In the genomic region with DNA sequence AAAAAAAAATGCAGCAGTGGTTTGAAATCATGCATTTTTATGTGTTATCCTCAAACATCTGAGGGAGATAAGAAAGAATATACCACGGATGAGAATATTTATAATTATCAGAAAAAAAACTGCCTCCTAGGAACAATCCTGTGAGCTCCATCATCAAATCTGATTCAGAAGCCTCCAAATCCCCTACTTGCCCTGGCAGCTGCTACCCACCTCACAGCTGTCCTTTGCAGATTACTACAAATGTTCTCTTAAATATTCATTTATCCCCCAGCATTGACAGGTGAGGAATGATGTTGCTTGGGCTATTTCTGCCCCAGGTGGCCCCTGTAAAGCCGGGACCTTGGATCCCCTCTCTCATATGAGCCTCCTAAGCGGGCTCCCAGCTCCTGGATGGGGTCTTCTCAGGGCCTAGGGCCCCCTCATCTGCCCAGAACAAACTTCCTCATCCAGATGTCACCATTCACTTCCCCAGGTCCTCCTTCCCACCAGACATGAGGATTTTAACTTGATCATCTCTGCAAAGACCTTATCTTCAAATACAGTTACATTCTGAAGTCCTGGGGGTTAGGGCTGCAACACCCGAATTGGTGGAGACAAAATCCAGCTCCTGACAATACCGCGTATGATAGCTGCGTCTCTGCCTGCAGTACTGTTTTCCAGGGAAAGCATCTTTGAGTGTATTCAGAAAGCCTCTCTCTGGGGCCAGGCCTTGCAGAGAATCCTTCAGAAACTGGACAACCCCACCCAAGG, we compare ENCODE assay signal across 17 cellular contexts.
A peak's percentile ranks its signal among the peaks of the same experiment; 100 is the strongest.
DNase-seq lines count a peak whose midpoint lies in the region; ATAC-seq and TF ChIP-seq lines count a peak whose summit lies in the region.
"Had no signal": no experiment of that assay in that cellular context is flagged by ENCODE, and none has a peak within 500 bp of the region (broad histone marks: within the 10 kb centered on the region; RNA-seq: fewer than 3 reads in every experiment).

No MANE protein-coding gene starts in this region.

- WGBS in SK-N-SH (ENCODE audit: low lambda C conversion rate): 65% methylated on average over 7 of the region's 7 CpGs

- POLR2A ChIA-PET in SK-N-SH (lab: Yijun Ruan, JAX): no interaction called here

- no peaks in the 10 kb centered on the region for H3F3A ChIP-seq in SK-N-SH (replicated peaks; ENCODE audit: insufficient read depth)

- peaks cover 0 to 15% of the 10 kb centered on the region in 2 experiments; a peak in 1 of 4 replicates for H3K4me1 ChIP-seq in SK-N-SH (ENCODE audit: control insufficient read depth in 1 of 2, insufficient read depth in 2 of 2, low read depth in 1 of 2, low read length in 1 of 2)

- H3K27me3 ChIP-seq in SK-N-SH (ENCODE audit: insufficient read depth): no peaks in the 10 kb centered on the region
- H3K27me3 ChIP-seq: MG63 had no signal

- H3K4me2 ChIP-seq in SK-N-SH: no peak overlapping the region

- H3K27ac ChIP-seq in SK-N-SH (ENCODE audit: low read depth in 2 of 2, low read length in 1 of 2) (no peak overlapping the region), VCaP (peak overlapping the region; percentile 53; the same call in 1 of the 2 replicates)
- H3K27ac ChIP-seq: 22Rv1 had no signal

- no peak; the same call in 1 of the 2 replicates for TF ChIP-seq RAD21 in SK-N-SH (IDR thresholded peaks at IDR 0.05; ENCODE audit: low read length)

- ATAC-seq in SK-N-SH treated with all-trans-retinoic acid at 6 μM for 48 hours (no peak), GM18867 (IDR thresholded peaks at IDR 0.05; ENCODE audit: unreplicated experiment) (no peak)
- ATAC-seq: Panc1 had no signal

- CTCF ChIA-PET in SK-N-SH (lab: Yijun Ruan, JAX): interaction anchor here (0.6 to 6.5 kb wide), 6 partner anchors 19 to 142 kb away, joined by 3 to 31 read pairs (median 5); a partner anchor contains a TSS

- peak in 1 of 2 experiments; percentile 68; a peak in 2 of 4 replicates for TF ChIP-seq EP300 in SK-N-SH (IDR thresholded peaks at IDR 0.05; ENCODE audit: borderline replicate concordance in 1 of 2, low read depth in 1 of 2, low read length in 1 of 2)

- DNase-seq in SK-N-SH (peak; percentile 63), type B pancreatic cell (ENCODE audit: extremely low spot score, unreplicated experiment) (no peak), HUDEP-2 (lab: John Stamatoyannopoulos, UW; ENCODE audit: unreplicated experiment in 76 of 76) (no peak), immature natural killer cell (no peak)
- DNase-seq: AML-193, Karpas-422, MG63, NCI-H1048, NCI-H1436 treated with DMSO at 0.1 percent for 48 hours, NCI-H2029 treated with DMSO at 0.1 percent for 48 hours, NCI-H510A had no signal

- no peak overlapping the region for H2AFZ ChIP-seq in SK-N-SH (ENCODE audit: low read depth)

- H3K36me3 Mint-ChIP-seq in nephron (ENCODE audit: low read depth) (no peaks in the 10 kb centered on the region), type B pancreatic cell (no peaks in the 10 kb centered on the region), immature natural killer cell (peaks cover 0 to 3% (median 0%) of the 10 kb centered on the region in 3 donors)

- H3K36me3 ChIP-seq in SK-N-SH (replicated peaks in 1 of 2; ENCODE audit: control insufficient read depth in 1 of 2, insufficient read depth in 2 of 2, low read length in 1 of 2): no peaks in the 10 kb centered on the region
- H3K36me3 ChIP-seq: MG63 had no signal

- H3K4me1 Mint-ChIP-seq in nephron (peaks cover 42% of the 10 kb centered on the region), type B pancreatic cell (ENCODE audit: unreplicated experiment) (peaks cover 19% of the 10 kb centered on the region), immature natural killer cell (no peaks in the 10 kb centered on the region)

- no peaks in the 10 kb centered on the region for H3K9me3 Mint-ChIP-seq in nephron
- no peaks in the 10 kb centered on the region for H3K9me3 Mint-ChIP-seq in type B pancreatic cell
- no peaks in the 10 kb centered on the region for H3K9me3 Mint-ChIP-seq in immature natural killer cell

- no peak overlapping the region for H3K4me3 ChIP-seq in SK-N-SH (ENCODE audit: low read depth in 2 of 2, low read length in 1 of 2)
- H3K4me3 ChIP-seq: MG63 had no signal

- no peak overlapping the region for H3K9ac ChIP-seq in SK-N-SH

- H3K27me3 Mint-ChIP-seq in nephron (ENCODE audit: low read depth): peaks cover 40% of the 10 kb centered on the region
- H3K27me3 Mint-ChIP-seq in type B pancreatic cell: peaks cover 3% of the 10 kb centered on the region
- H3K27me3 Mint-ChIP-seq in immature natural killer cell (ENCODE audit: low read depth in 3 of 3): peaks cover 0 to 4% (median 3%) of the 10 kb centered on the region in 3 donors

- no peak for TF ChIP-seq CTCF in SK-N-SH (IDR thresholded peaks at IDR 0.05)
- no peak for TF ChIP-seq CTCF in VCaP (conservative IDR thresholded peaks at IDR 0.05)
- TF ChIP-seq CTCF in nephron (IDR thresholded peaks at IDR 0.05; ENCODE audit: unreplicated experiment in 3 of 3): no peak
- no peak for TF ChIP-seq CTCF in type B pancreatic cell (conservative IDR thresholded peaks at IDR 0.05)

- H3K4me3 Mint-ChIP-seq in nephron (peak overlapping the region in 2 of 3 experiments; percentile 31 to 54), type B pancreatic cell (peak overlapping the region; percentile 90), immature natural killer cell (no peak overlapping the region)

- no peaks in the 10 kb centered on the region for H3K79me2 ChIP-seq in SK-N-SH (ENCODE audit: insufficient read depth)

- H3K9me3 ChIP-seq in SK-N-SH: no peaks in the 10 kb centered on the region
- H3K9me3 ChIP-seq: MG63 had no signal

- H3K27ac Mint-ChIP-seq in nephron (peak overlapping the region; percentile 45 to 71 (median 59)), type B pancreatic cell (peak overlapping the region; percentile 99), immature natural killer cell (no peak overlapping the region)

- H4K20me1 ChIP-seq in SK-N-SH (ENCODE audit: insufficient read depth): no peaks in the 10 kb centered on the region

- no peaks in the 10 kb centered on the region for H3K9me2 ChIP-seq in SK-N-SH

TF ChIP-seq in SK-N-SH, 30 proteins besides CTCF, POLR2A, EP300 and RAD21 (continues in another document):
- TF ChIP-seq TCF12 (IDR thresholded peaks at IDR 0.05) (no peak), YY1 (IDR thresholded peaks at IDR 0.05; ENCODE audit: low read depth) (no peak), GATA2 (CRISPR knock-in tag; IDR thresholded peaks at IDR 0.05) (peak; percentile 77), RXRA (IDR thresholded peaks at IDR 0.05; ENCODE audit: borderline replicate concordance, low read depth) (no peak)
- TF ChIP-seq, protein P1, sequence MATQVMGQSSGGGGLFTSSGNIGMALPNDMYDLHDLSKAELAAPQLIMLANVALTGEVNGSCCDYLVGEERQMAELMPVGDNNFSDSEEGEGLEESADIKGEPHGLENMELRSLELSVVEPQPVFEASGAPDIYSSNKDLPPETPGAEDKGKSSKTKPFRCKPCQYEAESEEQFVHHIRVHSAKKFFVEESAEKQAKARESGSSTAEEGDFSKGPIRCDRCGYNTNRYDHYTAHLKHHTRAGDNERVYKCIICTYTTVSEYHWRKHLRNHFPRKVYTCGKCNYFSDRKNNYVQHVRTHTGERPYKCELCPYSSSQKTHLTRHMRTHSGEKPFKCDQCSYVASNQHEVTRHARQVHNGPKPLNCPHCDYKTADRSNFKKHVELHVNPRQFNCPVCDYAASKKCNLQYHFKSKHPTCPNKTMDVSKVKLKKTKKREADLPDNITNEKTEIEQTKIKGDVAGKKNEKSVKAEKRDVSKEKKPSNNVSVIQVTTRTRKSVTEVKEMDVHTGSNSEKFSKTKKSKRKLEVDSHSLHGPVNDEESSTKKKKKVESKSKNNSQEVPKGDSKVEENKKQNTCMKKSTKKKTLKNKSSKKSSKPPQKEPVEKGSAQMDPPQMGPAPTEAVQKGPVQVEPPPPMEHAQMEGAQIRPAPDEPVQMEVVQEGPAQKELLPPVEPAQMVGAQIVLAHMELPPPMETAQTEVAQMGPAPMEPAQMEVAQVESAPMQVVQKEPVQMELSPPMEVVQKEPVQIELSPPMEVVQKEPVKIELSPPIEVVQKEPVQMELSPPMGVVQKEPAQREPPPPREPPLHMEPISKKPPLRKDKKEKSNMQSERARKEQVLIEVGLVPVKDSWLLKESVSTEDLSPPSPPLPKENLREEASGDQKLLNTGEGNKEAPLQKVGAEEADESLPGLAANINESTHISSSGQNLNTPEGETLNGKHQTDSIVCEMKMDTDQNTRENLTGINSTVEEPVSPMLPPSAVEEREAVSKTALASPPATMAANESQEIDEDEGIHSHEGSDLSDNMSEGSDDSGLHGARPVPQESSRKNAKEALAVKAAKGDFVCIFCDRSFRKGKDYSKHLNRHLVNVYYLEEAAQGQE (IDR thresholded peaks at IDR 0.05; ENCODE audit: low read depth, low read length): no peak

TF ChIP-seq in SK-N-SH treated with all-trans-retinoic acid at 6 μM for 48 hours, 23 proteins besides CTCF, POLR2A, EP300 and RAD21 (continues in another document):
- TF ChIP-seq CSDC2 (CRISPR knock-in tag; IDR thresholded peaks at IDR 0.05) (no peak), OSR1 (CRISPR knock-in tag; IDR thresholded peaks at IDR 0.05) (no peak), ZFP3 (CRISPR knock-in tag; IDR thresholded peaks at IDR 0.05) (no peak), ARNTL (CRISPR knock-in tag; IDR thresholded peaks at IDR 0.05; ENCODE audit: borderline replicate concordance, low read depth) (no peak), ESRRG (CRISPR knock-in tag; IDR thresholded peaks at IDR 0.05) (no peak), ZC3H10 (CRISPR knock-in tag; IDR thresholded peaks at IDR 0.05) (no peak), ZFP30 (CRISPR knock-in tag; IDR thresholded peaks at IDR 0.05) (no peak), ZNF565 (CRISPR knock-in tag; conservative IDR thresholded peaks at IDR 0.05; ENCODE audit: low read depth) (no peak), RARB (CRISPR knock-in tag; IDR thresholded peaks at IDR 0.05) (no peak)
- TF ChIP-seq, protein P2, sequence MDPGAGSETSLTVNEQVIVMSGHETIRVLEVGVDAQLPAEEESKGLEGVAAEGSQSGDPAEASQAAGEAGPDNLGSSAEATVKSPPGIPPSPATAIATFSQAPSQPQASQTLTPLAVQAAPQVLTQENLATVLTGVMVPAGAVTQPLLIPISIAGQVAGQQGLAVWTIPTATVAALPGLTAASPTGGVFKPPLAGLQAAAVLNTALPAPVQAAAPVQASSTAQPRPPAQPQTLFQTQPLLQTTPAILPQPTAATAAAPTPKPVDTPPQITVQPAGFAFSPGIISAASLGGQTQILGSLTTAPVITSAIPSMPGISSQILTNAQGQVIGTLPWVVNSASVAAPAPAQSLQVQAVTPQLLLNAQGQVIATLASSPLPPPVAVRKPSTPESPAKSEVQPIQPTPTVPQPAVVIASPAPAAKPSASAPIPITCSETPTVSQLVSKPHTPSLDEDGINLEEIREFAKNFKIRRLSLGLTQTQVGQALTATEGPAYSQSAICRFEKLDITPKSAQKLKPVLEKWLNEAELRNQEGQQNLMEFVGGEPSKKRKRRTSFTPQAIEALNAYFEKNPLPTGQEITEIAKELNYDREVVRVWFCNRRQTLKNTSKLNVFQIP (CRISPR knock-in tag; IDR thresholded peaks at IDR 0.05; ENCODE audit: borderline replicate concordance, low read depth): no peak

Comparison
In these comparisons a context has a peak if more than half of its experiments do, and no peak if none do; other contexts are left out.
1. H3K27ac Mint-ChIP-seq: peak in nephron (3 of 3) and type B pancreatic cell (single experiment); none in immature natural killer cell (0 of 6).
2. H3K4me3 Mint-ChIP-seq: peak in nephron (2 of 3) and type B pancreatic cell (single experiment); none in immature natural killer cell (0 of 5).